Comparison of ENCODE assay signal across 18 cellular contexts in genomic region chr9:136750526-136750925, GRCh38. TPM values are rescaled to one million over a fixed set of nuclear protein-coding genes. Genes with fewer than 3 reads are reported as not detected.
DNase-seq lines count a peak whose midpoint lies in the region; ATAC-seq and TF ChIP-seq lines count a peak whose summit lies in the region.
"Had no signal": no experiment of that assay in that cellular context is flagged by ENCODE, and none has a peak within 500 bp of the region (broad histone marks: within the 10 kb centered on the region; RNA-seq: fewer than 3 reads in every experiment).

No MANE protein-coding gene starts in this region.

- peak; percentile 43 for ATAC-seq in activated naive CD8-positive, alpha-beta T cell treated with anti-CD3 and anti-CD28 coated beads, Interleukin-2, amount 10 ng/mL, durations not matched to agents 7 days and 5 days (ENCODE audit: low read depth)
- peak; percentile 87 for ATAC-seq in stimulated activated naive CD8-positive, alpha-beta T cell treated with anti-CD3 and anti-CD28 coated beads, Interleukin-15, Interleukin-2, amounts not matched to agents 100 U/mL and 50 U/mL, for 24 hours
- ATAC-seq in GM18517 (IDR thresholded peaks at IDR 0.05; ENCODE audit: unreplicated experiment), result no peak

- H3K27me3 Mint-ChIP-seq in activated naive CD8-positive, alpha-beta T cell treated with anti-CD3 and anti-CD28 coated beads, Interleukin-2, amount 10 ng/mL, durations not matched to agents 7 days and 5 days, result peaks cover 18% of the 10 kb centered on the region
- H3K27me3 Mint-ChIP-seq in activated naive CD8-positive, alpha-beta T cell treated with anti-CD3 and anti-CD28 coated beads for 36 hours, result peaks cover 28% of the 10 kb centered on the region
- peaks cover 8% of the 10 kb centered on the region for H3K27me3 Mint-ChIP-seq in activated T-helper 1 cell treated with anti-CD3 and anti-CD28 coated beads, Interleukin-12 subunit alpha, Interleukin-12 subunit beta, Interleukin-2, Interleukin-4 antibody, amounts not matched to agents 30 ng/mL and 10 ng/mL and 1 ng/mL, durations not matched to agents 14 hours and 24 hours and 36 hours (ENCODE audit: insufficient read depth)

- TF ChIP-seq CTCF in SK-N-SH (IDR thresholded peaks at IDR 0.05), result no peak

- no peaks in the 10 kb centered on the region for H3K9me3 ChIP-seq in SK-N-SH

- no peak overlapping the region for H3K4me2 ChIP-seq in SK-N-SH
- H3K4me2 ChIP-seq: hepatocyte had no signal

- H3K4me3 Mint-ChIP-seq in activated naive CD8-positive, alpha-beta T cell treated with anti-CD3 and anti-CD28 coated beads, Interleukin-2, amount 10 ng/mL, durations not matched to agents 7 days and 5 days, result no peak overlapping the region
- H3K4me3 Mint-ChIP-seq in activated naive CD8-positive, alpha-beta T cell treated with anti-CD3 and anti-CD28 coated beads for 36 hours, result no peak overlapping the region
- H3K4me3 Mint-ChIP-seq in activated T-helper 1 cell treated with anti-CD3 and anti-CD28 coated beads, Interleukin-12 subunit alpha, Interleukin-12 subunit beta, Interleukin-2, Interleukin-4 antibody, amounts not matched to agents 30 ng/mL and 10 ng/mL and 1 ng/mL, durations not matched to agents 14 hours and 24 hours and 36 hours, result no peak overlapping the region
- H3K4me3 Mint-ChIP-seq: naive thymus-derived CD8-positive, alpha-beta T cell had no signal

- no peak for TF ChIP-seq RAD21 in SK-N-SH (IDR thresholded peaks at IDR 0.05; ENCODE audit: low read length)

- 29% methylated on average over 2 of the region's 2 CpGs for WGBS in SK-N-SH (ENCODE audit: low lambda C conversion rate)

- no peak overlapping the region for H3K4me3 ChIP-seq in SK-N-SH (ENCODE audit: low read depth in 2 of 2, low read length in 1 of 2)
- H3K4me3 ChIP-seq: hepatocyte had no signal

- intact Hi-C loops in activated T-helper 1 cell treated with anti-CD3 and anti-CD28 coated beads, Interleukin-12 subunit alpha, Interleukin-12 subunit beta, Interleukin-2, Interleukin-4 antibody, amounts not matched to agents 30 ng/mL and 10 ng/mL and 1 ng/mL, durations not matched to agents 14 hours and 24 hours and 36 hours (cut with micrococcal nuclease), result no loop called here

- H3K9me2 ChIP-seq in SK-N-SH, result no peaks in the 10 kb centered on the region

- H3F3A ChIP-seq in SK-N-SH (replicated peaks; ENCODE audit: insufficient read depth), result peaks cover 3% of the 10 kb centered on the region

- CTCF ChIA-PET in SK-N-SH (lab: Yijun Ruan, JAX), result interaction anchor here (4.7 kb wide), 1 partner anchor 10 kb away, joined by 19 read pairs; no protein-coding TSS in a partner anchor

- DNase-seq in activated naive CD8-positive, alpha-beta T cell treated with anti-CD3 and anti-CD28 coated beads, Interleukin-2, amount 10 ng/mL, durations not matched to agents 7 days and 5 days, result no peak
- DNase-seq in activated naive CD8-positive, alpha-beta T cell treated with anti-CD3 and anti-CD28 coated beads for 36 hours, result no peak
- DNase-seq in activated T-helper 1 cell treated with anti-CD3 and anti-CD28 coated beads, Interleukin-12 subunit alpha, Interleukin-12 subunit beta, Interleukin-2, Interleukin-4 antibody, amounts not matched to agents 30 ng/mL and 10 ng/mL and 1 ng/mL, durations not matched to agents 14 hours and 24 hours and 36 hours (ENCODE audit: low spot score), result no peak
- DNase-seq in stimulated activated naive CD8-positive, alpha-beta T cell treated with anti-CD3 and anti-CD28 coated beads, Interleukin-15, Interleukin-2, amounts not matched to agents 100 U/mL and 50 U/mL, for 24 hours, result no peak
- no peak for DNase-seq in SK-N-SH
- DNase-seq: activated effector memory CD4-positive, alpha-beta T cell treated with anti-CD3 and anti-CD28 coated beads, Interleukin-2, amount 50 U/mL, for 16 hours; aorta; COR-L47; naive thymus-derived CD8-positive, alpha-beta T cell; NCI-H1417 treated with DMSO at 0.1 percent for 48 hours; stimulated activated CD4-positive, alpha-beta T cell treated with anti-CD3 and anti-CD28 coated beads, Interleukin-4, amount 100 ng/mL, for 1 hour had no signal

- H4K20me1 ChIP-seq in SK-N-SH (ENCODE audit: insufficient read depth), result no peaks in the 10 kb centered on the region

- no peaks in the 10 kb centered on the region for H3K4me1 ChIP-seq in SK-N-SH (ENCODE audit: control insufficient read depth in 1 of 2, insufficient read depth in 2 of 2, low read depth in 1 of 2, low read length in 1 of 2)

- H3K27ac ChIP-seq in SK-N-SH (ENCODE audit: low read depth in 2 of 2, low read length in 1 of 2), result no peak overlapping the region
- H3K27ac ChIP-seq: hepatocyte had no signal

- no peaks in the 10 kb centered on the region for H3K4me1 Mint-ChIP-seq in activated naive CD8-positive, alpha-beta T cell treated with anti-CD3 and anti-CD28 coated beads, Interleukin-2, amount 10 ng/mL, durations not matched to agents 7 days and 5 days
- peaks cover 4% of the 10 kb centered on the region for H3K4me1 Mint-ChIP-seq in activated naive CD8-positive, alpha-beta T cell treated with anti-CD3 and anti-CD28 coated beads for 36 hours
- H3K4me1 Mint-ChIP-seq in activated T-helper 1 cell treated with anti-CD3 and anti-CD28 coated beads, Interleukin-12 subunit alpha, Interleukin-12 subunit beta, Interleukin-2, Interleukin-4 antibody, amounts not matched to agents 30 ng/mL and 10 ng/mL and 1 ng/mL, durations not matched to agents 14 hours and 24 hours and 36 hours (ENCODE audit: low read depth), result peaks cover 10% of the 10 kb centered on the region

- no peaks in the 10 kb centered on the region for H3K36me3 ChIP-seq in SK-N-SH (replicated peaks in 1 of 2; ENCODE audit: control insufficient read depth in 1 of 2, insufficient read depth in 2 of 2, low read length in 1 of 2)

- no peak overlapping the region for H3K9ac ChIP-seq in SK-N-SH

- H3K79me2 ChIP-seq in SK-N-SH (ENCODE audit: insufficient read depth), result no peaks in the 10 kb centered on the region
- H3K79me2 ChIP-seq: hepatocyte had no signal

- no peak overlapping the region for H3K27ac Mint-ChIP-seq in activated naive CD8-positive, alpha-beta T cell treated with anti-CD3 and anti-CD28 coated beads, Interleukin-2, amount 10 ng/mL, durations not matched to agents 7 days and 5 days
- no peak overlapping the region for H3K27ac Mint-ChIP-seq in activated naive CD8-positive, alpha-beta T cell treated with anti-CD3 and anti-CD28 coated beads for 36 hours
- H3K27ac Mint-ChIP-seq in activated T-helper 1 cell treated with anti-CD3 and anti-CD28 coated beads, Interleukin-12 subunit alpha, Interleukin-12 subunit beta, Interleukin-2, Interleukin-4 antibody, amounts not matched to agents 30 ng/mL and 10 ng/mL and 1 ng/mL, durations not matched to agents 14 hours and 24 hours and 36 hours, result peak overlapping the region; percentile 52

- no peaks in the 10 kb centered on the region for H3K27me3 ChIP-seq in SK-N-SH (ENCODE audit: insufficient read depth)
- H3K27me3 ChIP-seq: hepatocyte had no signal

- H2AFZ ChIP-seq in SK-N-SH (ENCODE audit: low read depth), result no peak overlapping the region
- H2AFZ ChIP-seq: hepatocyte had no signal

- peaks cover 12% of the 10 kb centered on the region for H3K9me3 Mint-ChIP-seq in activated naive CD8-positive, alpha-beta T cell treated with anti-CD3 and anti-CD28 coated beads, Interleukin-2, amount 10 ng/mL, durations not matched to agents 7 days and 5 days
- peaks cover 20% of the 10 kb centered on the region for H3K9me3 Mint-ChIP-seq in activated naive CD8-positive, alpha-beta T cell treated with anti-CD3 and anti-CD28 coated beads for 36 hours
- H3K9me3 Mint-ChIP-seq in activated T-helper 1 cell treated with anti-CD3 and anti-CD28 coated beads, Interleukin-12 subunit alpha, Interleukin-12 subunit beta, Interleukin-2, Interleukin-4 antibody, amounts not matched to agents 30 ng/mL and 10 ng/mL and 1 ng/mL, durations not matched to agents 14 hours and 24 hours and 36 hours, result peaks cover 27% of the 10 kb centered on the region

- POLR2A ChIA-PET in activated naive CD8-positive, alpha-beta T cell treated with anti-CD3 and anti-CD28 coated beads, Interleukin-2, amount 10 ng/mL, durations not matched to agents 7 days and 5 days (lab: Charles Lee), result no interaction called here
- POLR2A ChIA-PET in SK-N-SH (lab: Yijun Ruan, JAX), result no interaction called here

- no peak for TF ChIP-seq EP300 in SK-N-SH (IDR thresholded peaks at IDR 0.05; ENCODE audit: borderline replicate concordance in 1 of 2, low read depth in 1 of 2, low read length in 1 of 2)

- peaks cover 3% of the 10 kb centered on the region for H3K36me3 Mint-ChIP-seq in activated naive CD8-positive, alpha-beta T cell treated with anti-CD3 and anti-CD28 coated beads, Interleukin-2, amount 10 ng/mL, durations not matched to agents 7 days and 5 days
- H3K36me3 Mint-ChIP-seq in activated naive CD8-positive, alpha-beta T cell treated with anti-CD3 and anti-CD28 coated beads for 36 hours, result peaks cover 4% of the 10 kb centered on the region
- H3K36me3 Mint-ChIP-seq in activated T-helper 1 cell treated with anti-CD3 and anti-CD28 coated beads, Interleukin-12 subunit alpha, Interleukin-12 subunit beta, Interleukin-2, Interleukin-4 antibody, amounts not matched to agents 30 ng/mL and 10 ng/mL and 1 ng/mL, durations not matched to agents 14 hours and 24 hours and 36 hours (ENCODE audit: low read depth), result peaks cover 4% of the 10 kb centered on the region

RNA-seq across cellular contexts. Expression of gene LCN6, which starts 2.2 kb away (rescaled TPM):
- total RNA-seq in activated naive CD8-positive, alpha-beta T cell treated with anti-CD3 and anti-CD28 coated beads, Interleukin-2, amount 10 ng/mL, durations not matched to agents 7 days and 5 days, result not detected
- total RNA-seq in activated naive CD8-positive, alpha-beta T cell treated with anti-CD3 and anti-CD28 coated beads for 36 hours, result not detected
- not detected in 2 replicates for total RNA-seq in activated T-helper 1 cell treated with anti-CD3 and anti-CD28 coated beads, Interleukin-12 subunit alpha, Interleukin-12 subunit beta, Interleukin-2, Interleukin-4 antibody, amounts not matched to agents 30 ng/mL and 10 ng/mL and 1 ng/mL, durations not matched to agents 14 hours and 24 hours and 36 hours
- not detected in 2 replicates for polyA plus RNA-seq in SK-N-SH (2012; rRNA removed)
- polyA plus RNA-seq in SK-N-SH (2012; cell fraction: cytosol; rRNA removed), result not detected in 2 replicates
- not detected in 2 replicates for polyA plus RNA-seq in SK-N-SH (2012; cell fraction: nucleus; rRNA removed)
- total RNA-seq: hepatocyte; naive thymus-derived CD8-positive, alpha-beta T cell; RPMI7951; skeletal muscle tissue; temporal lobe had no signal
- polyA plus RNA-seq: AG04450; hepatocyte; keratinocyte; naive thymus-derived CD8-positive, alpha-beta T cell had no signal

RNA-seq across cellular contexts. Expression of gene LCN8, which starts 7.5 kb away (rescaled TPM):
- not detected for total RNA-seq in activated naive CD8-positive, alpha-beta T cell treated with anti-CD3 and anti-CD28 coated beads, Interleukin-2, amount 10 ng/mL, durations not matched to agents 7 days and 5 days
- total RNA-seq in activated naive CD8-positive, alpha-beta T cell treated with anti-CD3 and anti-CD28 coated beads for 36 hours, result not detected
- not detected in 2 replicates for total RNA-seq in activated T-helper 1 cell treated with anti-CD3 and anti-CD28 coated beads, Interleukin-12 subunit alpha, Interleukin-12 subunit beta, Interleukin-2, Interleukin-4 antibody, amounts not matched to agents 30 ng/mL and 10 ng/mL and 1 ng/mL, durations not matched to agents 14 hours and 24 hours and 36 hours
- not detected in 2 replicates for polyA plus RNA-seq in SK-N-SH (2012; rRNA removed)
- not detected in 2 replicates for polyA plus RNA-seq in SK-N-SH (2012; cell fraction: cytosol; rRNA removed)
- polyA plus RNA-seq in SK-N-SH (2012; cell fraction: nucleus; rRNA removed), result 0.02 TPM in 1 of 2 replicates, not detected in the other
- total RNA-seq: aorta, hepatocyte, RPMI7951, skeletal muscle tissue, temporal lobe had no signal
- polyA plus RNA-seq: AG04450; hepatocyte; keratinocyte; naive thymus-derived CD8-positive, alpha-beta T cell had no signal

RNA-seq across cellular contexts. Expression of gene LCN10, which starts 7.8 kb away (rescaled TPM):
- 1 to 10 TPM in 1 of 2 experiments, under 1 TPM in 1; 1.00 to 1.0 TPM for total RNA-seq in activated naive CD8-positive, alpha-beta T cell treated with anti-CD3 and anti-CD28 coated beads, Interleukin-2, amount 10 ng/mL, durations not matched to agents 7 days and 5 days
- 1 to 10 TPM; 5.4 to 6.1 TPM for total RNA-seq in activated naive CD8-positive, alpha-beta T cell treated with anti-CD3 and anti-CD28 coated beads for 36 hours
- total RNA-seq in activated T-helper 1 cell treated with anti-CD3 and anti-CD28 coated beads, Interleukin-12 subunit alpha, Interleukin-12 subunit beta, Interleukin-2, Interleukin-4 antibody, amounts not matched to agents 30 ng/mL and 10 ng/mL and 1 ng/mL, durations not matched to agents 14 hours and 24 hours and 36 hours, result 0.39 and 0.59 TPM in 2 replicates
- polyA plus RNA-seq in SK-N-SH (2012; rRNA removed), result not detected in 2 replicates
- not detected in 2 replicates for polyA plus RNA-seq in SK-N-SH (2012; cell fraction: cytosol; rRNA removed)
- polyA plus RNA-seq in SK-N-SH (2012; cell fraction: nucleus; rRNA removed), result not detected in 2 replicates
- total RNA-seq: hepatocyte, RPMI7951, temporal lobe had no signal
- polyA plus RNA-seq: AG04450, hepatocyte, keratinocyte had no signal

RNA-seq across cellular contexts. Expression of gene LCN15, which starts 13.8 kb away (rescaled TPM):
- not detected for total RNA-seq in activated naive CD8-positive, alpha-beta T cell treated with anti-CD3 and anti-CD28 coated beads, Interleukin-2, amount 10 ng/mL, durations not matched to agents 7 days and 5 days
- total RNA-seq in activated naive CD8-positive, alpha-beta T cell treated with anti-CD3 and anti-CD28 coated beads for 36 hours, result not detected
- not detected in 2 replicates for total RNA-seq in activated T-helper 1 cell treated with anti-CD3 and anti-CD28 coated beads, Interleukin-12 subunit alpha, Interleukin-12 subunit beta, Interleukin-2, Interleukin-4 antibody, amounts not matched to agents 30 ng/mL and 10 ng/mL and 1 ng/mL, durations not matched to agents 14 hours and 24 hours and 36 hours
- 0.08 TPM in 1 of 2 replicates, not detected in the other for polyA plus RNA-seq in SK-N-SH (2012; rRNA removed)
- not detected in 2 replicates for polyA plus RNA-seq in SK-N-SH (2012; cell fraction: cytosol; rRNA removed)
- 0.04 and 0.06 TPM in 2 replicates for polyA plus RNA-seq in SK-N-SH (2012; cell fraction: nucleus; rRNA removed)
- total RNA-seq: aorta; naive thymus-derived CD8-positive, alpha-beta T cell; RPMI7951; skeletal muscle tissue; temporal lobe had no signal
- polyA plus RNA-seq: AG04450; keratinocyte; naive thymus-derived CD8-positive, alpha-beta T cell had no signal

RNA-seq across cellular contexts. Expression of gene DIPK1B, which starts 38.2 kb away (rescaled TPM):
- total RNA-seq in activated naive CD8-positive, alpha-beta T cell treated with anti-CD3 and anti-CD28 coated beads, Interleukin-2, amount 10 ng/mL, durations not matched to agents 7 days and 5 days, result under 1 TPM in 1 of 2 experiments, not detected in 1; 0.11 TPM
- total RNA-seq in activated naive CD8-positive, alpha-beta T cell treated with anti-CD3 and anti-CD28 coated beads for 36 hours, result under 1 TPM in 1 of 2 experiments, not detected in 1; 0.10 TPM
- total RNA-seq in activated T-helper 1 cell treated with anti-CD3 and anti-CD28 coated beads, Interleukin-12 subunit alpha, Interleukin-12 subunit beta, Interleukin-2, Interleukin-4 antibody, amounts not matched to agents 30 ng/mL and 10 ng/mL and 1 ng/mL, durations not matched to agents 14 hours and 24 hours and 36 hours, result 0.47 and 0.88 TPM in 2 replicates
- 24.5 and 27.1 TPM in 2 replicates for polyA plus RNA-seq in SK-N-SH (2012; rRNA removed)
- 10.2 and 18.9 TPM in 2 replicates for polyA plus RNA-seq in SK-N-SH (2012; cell fraction: cytosol; rRNA removed)
- polyA plus RNA-seq in SK-N-SH (2012; cell fraction: nucleus; rRNA removed), result 29.2 and 33.2 TPM in 2 replicates
- total RNA-seq: RPMI7951 had no signal
- polyA plus RNA-seq: keratinocyte had no signal
